8 cellular contexts compared by ENCODE assay signal in genomic region chr19:3818479-3818878, GRCh38. TPM values are rescaled to one million over a fixed set of nuclear protein-coding genes. Genes with fewer than 3 reads are reported as not detected.
A peak's percentile ranks its signal among the peaks of the same experiment; 100 is the strongest.
DNase-seq lines count a peak whose midpoint lies in the region; ATAC-seq, FAIRE-seq and TF ChIP-seq lines count a peak whose summit lies in the region.

No MANE protein-coding gene starts in this region.

- peak overlapping the region; percentile 17 for H3K4me3 Mint-ChIP-seq in activated T-helper 2 cell treated with anti-CD3 and anti-CD28 coated beads, Interferon-gamma antibody, Interleukin-2, Interleukin-4, amounts not matched to agents 10 μg/mL and 5 μg/mL and 100 μg/mL, durations not matched to agents 14 hours and 24 hours and 36 hours (ENCODE audit: low read depth)

- no peak for FAIRE-seq in H54 (lab: Jason Lieb, UNC)

- H3K4me3 ChIP-seq in AG10803 (ENCODE audit: low read length), result no peak overlapping the region

- TF ChIP-seq POLR2A in H54 (IDR thresholded peaks at IDR 0.05; ENCODE audit: low read depth, low read length), result no peak

- peaks cover 29% of the 10 kb centered on the region for H3K4me1 Mint-ChIP-seq in activated T-helper 2 cell treated with anti-CD3 and anti-CD28 coated beads, Interferon-gamma antibody, Interleukin-2, Interleukin-4, amounts not matched to agents 10 μg/mL and 5 μg/mL and 100 μg/mL, durations not matched to agents 14 hours and 24 hours and 36 hours (ENCODE audit: low read depth)

- H3K9me3 Mint-ChIP-seq in activated T-helper 2 cell treated with anti-CD3 and anti-CD28 coated beads, Interferon-gamma antibody, Interleukin-2, Interleukin-4, amounts not matched to agents 10 μg/mL and 5 μg/mL and 100 μg/mL, durations not matched to agents 14 hours and 24 hours and 36 hours, result no peaks in the 10 kb centered on the region

- DNase-seq in AG10803 (ENCODE audit: low read depth) (peak; percentile 16), H54 (ENCODE audit: insufficient read length, low spot score) (peak; percentile 60), middle frontal gyrus (ENCODE audit: extremely low spot score, low spot score) (peak; percentile 9), T-helper 9 cell (no peak), NCI-H510A (lab: John Stamatoyannopoulos, UW) (no peak)
- no peak for DNase-seq in activated T-helper 2 cell treated with anti-CD3 and anti-CD28 coated beads, Interferon-gamma antibody, Interleukin-2, Interleukin-4, amounts not matched to agents 10 μg/mL and 5 μg/mL and 100 μg/mL, durations not matched to agents 14 hours and 24 hours and 36 hours (ENCODE audit: low spot score)

- ATAC-seq in HG03175 (IDR thresholded peaks at IDR 0.05; ENCODE audit: unreplicated experiment) (no peak), GM21528 (IDR thresholded peaks at IDR 0.05; ENCODE audit: low FRiP score, unreplicated experiment) (no peak)

- H3K36me3 Mint-ChIP-seq in activated T-helper 2 cell treated with anti-CD3 and anti-CD28 coated beads, Interferon-gamma antibody, Interleukin-2, Interleukin-4, amounts not matched to agents 10 μg/mL and 5 μg/mL and 100 μg/mL, durations not matched to agents 14 hours and 24 hours and 36 hours (ENCODE audit: low read depth), result no peaks in the 10 kb centered on the region

- peak overlapping the region; percentile 84 for H3K27ac Mint-ChIP-seq in activated T-helper 2 cell treated with anti-CD3 and anti-CD28 coated beads, Interferon-gamma antibody, Interleukin-2, Interleukin-4, amounts not matched to agents 10 μg/mL and 5 μg/mL and 100 μg/mL, durations not matched to agents 14 hours and 24 hours and 36 hours

- intact Hi-C loops in activated T-helper 2 cell treated with anti-CD3 and anti-CD28 coated beads, Interferon-gamma antibody, Interleukin-2, Interleukin-4, amounts not matched to agents 10 μg/mL and 5 μg/mL and 100 μg/mL, durations not matched to agents 14 hours and 24 hours and 36 hours (cut with micrococcal nuclease), result no loop called here

- no peak for TF ChIP-seq CTCF in AG10803 (conservative IDR thresholded peaks at IDR 0.05; ENCODE audit: low read length)

- H3K27me3 Mint-ChIP-seq in activated T-helper 2 cell treated with anti-CD3 and anti-CD28 coated beads, Interferon-gamma antibody, Interleukin-2, Interleukin-4, amounts not matched to agents 10 μg/mL and 5 μg/mL and 100 μg/mL, durations not matched to agents 14 hours and 24 hours and 36 hours (ENCODE audit: low read depth), result no peaks in the 10 kb centered on the region

RNA-seq across cellular contexts. Expression of gene MATK, which starts 32.3 kb away (rescaled TPM):
- total RNA-seq in activated T-helper 2 cell treated with anti-CD3 and anti-CD28 coated beads, Interferon-gamma antibody, Interleukin-2, Interleukin-4, amounts not matched to agents 10 μg/mL and 5 μg/mL and 100 μg/mL, durations not matched to agents 14 hours and 24 hours and 36 hours, result 25.4 and 27.5 TPM in 2 replicates

RNA-seq across cellular contexts. Expression of gene RAX2, which starts 46.5 kb away (rescaled TPM):
- total RNA-seq in activated T-helper 2 cell treated with anti-CD3 and anti-CD28 coated beads, Interferon-gamma antibody, Interleukin-2, Interleukin-4, amounts not matched to agents 10 μg/mL and 5 μg/mL and 100 μg/mL, durations not matched to agents 14 hours and 24 hours and 36 hours, result not detected in 2 replicates

RNA-seq across cellular contexts. Expression of gene ZFR2, which starts 50.4 kb away (rescaled TPM):
- 0.27 and 0.32 TPM in 2 replicates for total RNA-seq in activated T-helper 2 cell treated with anti-CD3 and anti-CD28 coated beads, Interferon-gamma antibody, Interleukin-2, Interleukin-4, amounts not matched to agents 10 μg/mL and 5 μg/mL and 100 μg/mL, durations not matched to agents 14 hours and 24 hours and 36 hours

RNA-seq across cellular contexts. Expression of gene MRPL54, which starts 56.0 kb away (rescaled TPM):
- total RNA-seq in activated T-helper 2 cell treated with anti-CD3 and anti-CD28 coated beads, Interferon-gamma antibody, Interleukin-2, Interleukin-4, amounts not matched to agents 10 μg/mL and 5 μg/mL and 100 μg/mL, durations not matched to agents 14 hours and 24 hours and 36 hours, result 98.0 and 99.6 TPM in 2 replicates

RNA-seq across cellular contexts. Expression of gene APBA3, which starts 57.0 kb away (rescaled TPM):
- 45.4 and 50.0 TPM in 2 replicates for total RNA-seq in activated T-helper 2 cell treated with anti-CD3 and anti-CD28 coated beads, Interferon-gamma antibody, Interleukin-2, Interleukin-4, amounts not matched to agents 10 μg/mL and 5 μg/mL and 100 μg/mL, durations not matched to agents 14 hours and 24 hours and 36 hours

Comparison
In these comparisons a context has a peak if more than half of its experiments do, and no peak if none do; other contexts are left out.
1. DNase-seq: peak in AG10803 (single experiment), H54 (single experiment) and middle frontal gyrus (single experiment); none in activated T-helper 2 cell treated with anti-CD3 and anti-CD28 coated beads, Interferon-gamma antibody, Interleukin-2, Interleukin-4, amounts not matched to agents 10 μg/mL and 5 μg/mL and 100 μg/mL, durations not matched to agents 14 hours and 24 hours and 36 hours (single experiment), T-helper 9 cell (single experiment) and NCI-H510A (single experiment).